In the genomic region with DNA sequence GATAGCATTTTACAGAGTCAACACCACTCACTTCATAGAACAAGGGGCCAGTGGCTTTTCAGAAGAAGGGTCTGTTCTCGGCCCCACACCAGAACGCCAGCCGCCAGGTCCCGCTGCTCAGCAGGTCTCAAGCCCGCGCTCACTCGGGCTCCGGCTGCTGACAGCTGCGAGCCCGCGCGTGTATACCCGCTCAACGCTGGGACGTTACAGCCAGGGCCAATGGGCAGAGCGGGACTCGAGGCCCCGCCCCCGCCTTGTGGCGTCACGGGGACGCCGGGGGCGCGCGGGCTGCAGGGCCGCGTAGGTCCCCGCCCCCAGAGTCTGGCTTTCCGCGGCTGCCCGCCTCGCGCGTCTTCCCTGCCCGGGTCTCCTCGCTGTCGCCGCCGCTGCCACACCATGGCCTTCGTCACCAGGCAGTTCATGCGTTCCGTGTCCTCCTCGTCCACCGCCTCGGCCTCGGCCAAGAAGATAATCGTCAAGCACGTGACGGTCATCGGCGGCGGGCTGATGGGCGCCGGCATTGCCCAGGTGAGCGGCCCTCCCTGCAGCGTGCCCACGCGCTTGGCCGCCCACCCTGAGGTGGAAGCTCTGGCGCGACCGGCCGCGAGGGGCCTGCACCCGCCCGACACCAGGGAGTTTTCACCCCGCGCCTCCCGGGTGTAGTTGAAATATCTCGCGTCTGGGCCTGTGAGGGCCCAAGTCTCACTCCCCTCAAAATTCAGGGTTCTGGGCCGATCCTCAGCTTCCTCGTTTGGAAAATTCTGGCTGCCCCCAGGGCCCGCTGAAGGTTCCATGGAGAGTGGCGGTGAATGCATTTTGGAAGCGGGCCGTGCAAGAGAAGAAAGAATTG, we compare ENCODE assay signal across 8 cellular contexts. TPM values are rescaled to one million over a fixed set of nuclear protein-coding genes. Genes with fewer than 3 reads are reported as not detected.
DNase-seq lines count a peak whose midpoint lies in the region; ATAC-seq, FAIRE-seq and TF ChIP-seq lines count a peak whose summit lies in the region.

TSS of gene HADH (plus strand) at position 353 of the 850 bp plus-strand sequence. CDS start at position 397, 44 bp downstream.

- H3K36me3 ChIP-seq in KMS-11 (ENCODE audit: insufficient read depth) (no peaks in the 10 kb centered on the region), esophagus muscularis mucosa (no peaks in the 10 kb centered on the region)

- peaks cover 5% of the 10 kb centered on the region; the same call in 1 of the 2 replicates for H4K20me1 ChIP-seq in KMS-11 (ENCODE audit: insufficient read depth)

- H3K27ac ChIP-seq in KMS-11 (peak within 1 kb of the TSS; percentile 78), esophagus muscularis mucosa (replicated peaks in 1 of 4) (peak within 1 kb of the TSS; percentile 92 to 98 (median 95))

- peak; percentile 55 for DNase-seq in DMS79 (lab: John Stamatoyannopoulos, UW)
- peak; percentile 72 for DNase-seq in RCC 7860 (ENCODE audit: low spot score)
- DNase-seq in activated T-cell treated with anti-CD3 and anti-CD28 coated beads, Interleukin-2, amount 50 U/mL, for 72 hours = peak; percentile 96 to 98
- DNase-seq in esophagus muscularis mucosa (ENCODE audit: extremely low spot score) = peak; percentile 98
- peak; percentile 95 for DNase-seq in myocyte (ENCODE audit: low read depth)
- peak; percentile 84 to 92 for DNase-seq in stimulated activated CD8-positive, alpha-beta memory T cell treated with anti-CD3 and anti-CD28 coated beads, Interleukin-7, amount 100 ng/mL, for 4 hours (ENCODE audit: low read depth in 2 of 2)

- peak within 1 kb of the TSS; percentile 79 for H2AFZ ChIP-seq in KMS-11 (ENCODE audit: low read depth)

- H3K4me1 ChIP-seq in KMS-11 (ENCODE audit: low read depth, poor library complexity, severe bottlenecking) (peaks cover 41% of the 10 kb centered on the region), esophagus muscularis mucosa (peaks cover 10 to 69% (median 63%) of the 10 kb centered on the region in 4 donors)

- no peak for TF ChIP-seq CTCF in KMS-11 (conservative IDR thresholded peaks at IDR 0.05; ENCODE audit: low read depth, low read length)
- TF ChIP-seq CTCF in esophagus muscularis mucosa (IDR thresholded peaks at IDR 0.05) = no peak

- H3K9me3 Mint-ChIP-seq in activated T-cell treated with anti-CD3 and anti-CD28 coated beads, Interleukin-2, amount 50 U/mL, for 72 hours = no peaks in the 10 kb centered on the region

- H3K27ac Mint-ChIP-seq in activated T-cell treated with anti-CD3 and anti-CD28 coated beads, Interleukin-2, amount 50 U/mL, for 72 hours = peak within 1 kb of the TSS; percentile 86

- peaks cover 47% of the 10 kb centered on the region for H3K79me2 ChIP-seq in KMS-11 (ENCODE audit: insufficient read depth, low read depth)

- peak within 1 kb of the TSS; percentile 98 for H3K4me2 ChIP-seq in KMS-11

- H3K4me3 ChIP-seq in KMS-11 (IDR thresholded peaks at IDR 0.05; ENCODE audit: insufficient read depth, low read depth, low read length) (peak within 1 kb of the TSS; percentile 59), esophagus muscularis mucosa (peak within 1 kb of the TSS; percentile 78 to 99 (median 88))

- no peak for TF ChIP-seq EP300 in esophagus muscularis mucosa (IDR thresholded peaks at IDR 0.05)

- H3K4me1 Mint-ChIP-seq in activated T-cell treated with anti-CD3 and anti-CD28 coated beads, Interleukin-2, amount 50 U/mL, for 72 hours (ENCODE audit: low read depth) = peaks cover 60% of the 10 kb centered on the region

- H3K9ac ChIP-seq in KMS-11 = peak within 1 kb of the TSS; percentile 94

- H3K27me3 Mint-ChIP-seq in activated T-cell treated with anti-CD3 and anti-CD28 coated beads, Interleukin-2, amount 50 U/mL, for 72 hours (ENCODE audit: low read depth) = no peaks in the 10 kb centered on the region

- 0% methylated on average over 27 of the region's 78 CpGs for WGBS in esophagus muscularis mucosa

- peak; percentile 96 for ATAC-seq in GM21737 (IDR thresholded peaks at IDR 0.05; ENCODE audit: unreplicated experiment)
- ATAC-seq in activated T-cell treated with anti-CD3 and anti-CD28 coated beads, Interleukin-2, amount 50 U/mL, for 72 hours (replicated peaks in 1 of 2) = peak; percentile 99

- TF ChIP-seq POLR2A in esophagus muscularis mucosa (IDR thresholded peaks at IDR 0.05; ENCODE audit: low read depth) = peak; percentile 86

- peak within 1 kb of the TSS; percentile 87 to 97 for H3K4me3 Mint-ChIP-seq in activated T-cell treated with anti-CD3 and anti-CD28 coated beads, Interleukin-2, amount 50 U/mL, for 72 hours

- intact Hi-C loops in esophagus muscularis mucosa (cut with DNase I) = loop anchor here (5.0 kb wide), 1 partner anchor 57 kb away; the partner anchor contains the start of gene CYP2U1

- H3K9me3 ChIP-seq in esophagus muscularis mucosa = no peaks in the 10 kb centered on the region

- no peaks in the 10 kb centered on the region for H3K27me3 ChIP-seq in KMS-11 (ENCODE audit: insufficient read depth, low read depth)
- H3K27me3 ChIP-seq in esophagus muscularis mucosa = no peaks in the 10 kb centered on the region

- FAIRE-seq in RCC 7860 (lab: Jason Lieb, UNC) = no peak

- peaks cover 0 to 1% of the 10 kb centered on the region in 2 donors for H3K36me3 Mint-ChIP-seq in activated T-cell treated with anti-CD3 and anti-CD28 coated beads, Interleukin-2, amount 50 U/mL, for 72 hours (ENCODE audit: insufficient read depth in 2 of 2)

RNA-seq across cellular contexts. Expression of gene HADH, which starts in this region (rescaled TPM):
- 10 to 100 TPM; 35.7 to 45.7 TPM for total RNA-seq in activated T-cell treated with anti-CD3 and anti-CD28 coated beads, Interleukin-2, amount 50 U/mL, for 72 hours
- 100 to 1,000 TPM in 3 of 4 donors, 10 to 100 TPM in 1; 60.8 to 176 (median 108) TPM for total RNA-seq in esophagus muscularis mucosa
- 17.7 and 38.8 TPM in 2 replicates for total RNA-seq in myocyte
- 32.5 TPM for polyA plus RNA-seq in myocyte (2012)

Comparison
In these comparisons a context has a peak if more than half of its experiments do, and no peak if none do; other contexts are left out.
1. Peak in every context shown above with its lines: DNase-seq, ATAC-seq, H3K4me3 ChIP-seq and H3K27ac ChIP-seq.